Comparison of ENCODE assay signal across 2 cellular contexts in genomic region chr2:34104601-34105000, GRCh38.
TF ChIP-seq lines count a peak whose summit lies in the region.

No MANE protein-coding gene starts in this region.

TF ChIP-seq in SK-N-SH, 30 proteins besides CTCF, POLR2A, EP300 and RAD21:
- no peak for TF ChIP-seq ZBTB33 (IDR thresholded peaks at IDR 0.05; ENCODE audit: borderline replicate concordance, low read depth)
- TF ChIP-seq CHD2 (IDR thresholded peaks at IDR 0.05; ENCODE audit: low read length, partially characterized antibody) = no peak
- no peak for TF ChIP-seq YY1 (IDR thresholded peaks at IDR 0.05; ENCODE audit: low read depth)
- no peak for TF ChIP-seq SIN3A (IDR thresholded peaks at IDR 0.05; ENCODE audit: borderline replicate concordance, low read depth, low read length)
- no peak for TF ChIP-seq POLR2AphosphoS5 (IDR thresholded peaks at IDR 0.05; ENCODE audit: low read depth, low read length)
- TF ChIP-seq JUND (IDR thresholded peaks at IDR 0.05) = no peak
- TF ChIP-seq REST (IDR thresholded peaks at IDR 0.05; ENCODE audit: low read depth, low read length) = no peak
- no peak for TF ChIP-seq FOSL2 (IDR thresholded peaks at IDR 0.05; ENCODE audit: borderline replicate concordance, low read depth)
- no peak for TF ChIP-seq GATA2 (CRISPR knock-in tag; IDR thresholded peaks at IDR 0.05)
- TF ChIP-seq MAX (IDR thresholded peaks at IDR 0.05; ENCODE audit: low read depth) = no peak
- TF ChIP-seq TEAD4 (IDR thresholded peaks at IDR 0.05; ENCODE audit: borderline replicate concordance, insufficient read depth) = no peak
- TF ChIP-seq IRF3 (IDR thresholded peaks at IDR 0.05; ENCODE audit: low read depth, low read length) = no peak
TF ChIP-seq in SK-N-SH: peak in this region for 0.

TF ChIP-seq in SK-N-SH treated with all-trans-retinoic acid at 6 μM for 48 hours, 23 proteins besides CTCF, POLR2A, EP300 and RAD21 (continued from another document):
- TF ChIP-seq ZNF8 (CRISPR knock-in tag; IDR thresholded peaks at IDR 0.05) = no peak
- TF ChIP-seq TOX (CRISPR knock-in tag; IDR thresholded peaks at IDR 0.05; ENCODE audit: borderline replicate concordance) = no peak
- no peak for TF ChIP-seq ZNF70 (CRISPR knock-in tag; IDR thresholded peaks at IDR 0.05)
- TF ChIP-seq ISL1 (CRISPR knock-in tag; IDR thresholded peaks at IDR 0.05) = no peak
- TF ChIP-seq ZNF565 (CRISPR knock-in tag; conservative IDR thresholded peaks at IDR 0.05; ENCODE audit: low read depth) = no peak
- TF ChIP-seq POU6F1 (CRISPR knock-in tag; IDR thresholded peaks at IDR 0.05; ENCODE audit: borderline replicate concordance, low read depth) = no peak
- TF ChIP-seq CREB5 (CRISPR knock-in tag; IDR thresholded peaks at IDR 0.05; ENCODE audit: low read depth) = no peak
- no peak for TF ChIP-seq ZC3H10 (CRISPR knock-in tag; IDR thresholded peaks at IDR 0.05)
- TF ChIP-seq CSDC2 (CRISPR knock-in tag; IDR thresholded peaks at IDR 0.05) = no peak
